11 cellular contexts compared by ENCODE assay signal in genomic region chr17:21670361-21671155, GRCh38. TPM values are rescaled to one million over a fixed set of nuclear protein-coding genes. Genes with fewer than 3 reads are reported as not detected.
DNase-seq lines count a peak whose midpoint lies in the region; ATAC-seq and TF ChIP-seq lines count a peak whose summit lies in the region.
"Not testable (repeated sequence)": the region's sequence is repeated elsewhere in the genome, so short reads cannot be mapped to it uniquely, and the experiment has no call there.
"Had no signal": no experiment of that assay in that cellular context is flagged by ENCODE, and none has a peak within 500 bp of the region (broad histone marks: within the 10 kb centered on the region; RNA-seq: fewer than 3 reads in every experiment).

No MANE protein-coding gene starts in this region.

- CTCF ChIA-PET in HEK293 (lab: Yijun Ruan, JAX): not testable (repeated sequence)

- H4K5ac ChIP-seq in mesendoderm (ENCODE audit: low read length): not testable (repeated sequence)

- H3K79me2 ChIP-seq in mesendoderm (ENCODE audit: control insufficient read depth, insufficient read depth, low read length): not testable (repeated sequence)

- not testable (repeated sequence) for H3K4ac ChIP-seq in mesendoderm (ENCODE audit: low read depth, low read length)

- peaks cover 14% of the 10 kb centered on the region for H3K9me3 ChIP-seq in BLaER1
- not testable (repeated sequence) for H3K9me3 ChIP-seq in HEK293 (ENCODE audit: control insufficient read depth, insufficient read depth, low read depth, low read length); Peyer's patch; sigmoid colon; upper lobe of right lung

- H3K27me3 ChIP-seq in BLaER1; Peyer's patch; mesendoderm (ENCODE audit: insufficient read depth, low read length, poor library complexity); sigmoid colon; upper lobe of right lung: not testable (repeated sequence)

- DNase-seq in Peyer's patch (peak in 2 of 3 donors; percentile 5 to 31), coronary artery (ENCODE audit: low spot score) (peak; percentile 41), mesendoderm (peak; percentile 40), sigmoid colon (peak; percentile 63)
- DNase-seq in upper lobe of right lung: not testable (repeated sequence)

- not testable (repeated sequence) for TF ChIP-seq POLR2A in Peyer's patch (IDR thresholded peaks at IDR 0.05); sigmoid colon (IDR thresholded peaks at IDR 0.05)

- ATAC-seq in upper lobe of right lung: peak; percentile 20

- H3K9ac ChIP-seq in BLaER1; mesendoderm (ENCODE audit: low read length): not testable (repeated sequence)

- H3K18ac ChIP-seq in mesendoderm (ENCODE audit: low read length): not testable (repeated sequence)

- H2AK5ac ChIP-seq in mesendoderm (ENCODE audit: low read length): not testable (repeated sequence)

- H4K20me1 ChIP-seq in BLaER1: not testable (repeated sequence)

- no CpG with 5 or more reads among the region's 8 CpGs for WGBS in mesendoderm (ENCODE audit: extremely low coverage, insufficient coverage, low lambda C conversion rate)
- 57 to 70% methylated on average over 8 of the region's 8 CpGs for WGBS in sigmoid colon, 2 donors

- not testable (repeated sequence) for TF ChIP-seq CTCF in HEK293 (tag by site-specific recombination; IDR thresholded peaks at IDR 0.05); Peyer's patch (IDR thresholded peaks at IDR 0.05); coronary artery (IDR thresholded peaks at IDR 0.05); sigmoid colon (IDR thresholded peaks at IDR 0.05); upper lobe of right lung (IDR thresholded peaks at IDR 0.05)

- H2BK120ac ChIP-seq in mesendoderm (ENCODE audit: low read depth, low read length): not testable (repeated sequence)

- not testable (repeated sequence) for TF ChIP-seq EP300 in sigmoid colon (IDR thresholded peaks at IDR 0.05)

- POLR2A ChIA-PET in HEK293 (lab: Yijun Ruan, JAX): not testable (repeated sequence)

- intact Hi-C loops in sigmoid colon (cut with DNase I); upper lobe of right lung (cut with DNase I): not testable (repeated sequence)

- H3K27ac ChIP-seq in BLaER1: peak overlapping the region; percentile 33
- H3K27ac ChIP-seq in HEK293 (ENCODE audit: extremely low read depth, low read depth, low read length); Peyer's patch; coronary artery; mesendoderm (ENCODE audit: low read depth, low read length); sigmoid colon; upper lobe of right lung: not testable (repeated sequence)

- H3K4me2 ChIP-seq in BLaER1: peak overlapping the region; percentile 92
- H3K4me2 ChIP-seq in mesendoderm (ENCODE audit: low read length): not testable (repeated sequence)

- not testable (repeated sequence) for H3K23ac ChIP-seq in mesendoderm (ENCODE audit: low read length)

- H3K79me1 ChIP-seq in mesendoderm (ENCODE audit: low read length): not testable (repeated sequence)

- H3K56ac ChIP-seq in mesendoderm (ENCODE audit: low read length): not testable (repeated sequence)

- H2BK15ac ChIP-seq in mesendoderm (replicated peaks; ENCODE audit: low read depth): not testable (repeated sequence)

- H2BK5ac ChIP-seq in mesendoderm (ENCODE audit: low read length): not testable (repeated sequence)

- H3K4me3 ChIP-seq in BLaER1; HEK293 (ENCODE audit: low read depth, low read length); Peyer's patch; coronary artery; mesendoderm (ENCODE audit: low read length); sigmoid colon; upper lobe of right lung: not testable (repeated sequence)

- H3K36me3 ChIP-seq in BLaER1; HEK293 (ENCODE audit: control insufficient read depth in 2 of 2, insufficient read depth in 1 of 2, low read length in 2 of 2); Peyer's patch; mesendoderm (ENCODE audit: control insufficient read depth, insufficient read depth, low read length); sigmoid colon; upper lobe of right lung: not testable (repeated sequence)

- H3K4me1 ChIP-seq in BLaER1: peaks cover 77% of the 10 kb centered on the region
- H3K4me1 ChIP-seq in HEK293 (ENCODE audit: control insufficient read depth, insufficient read depth, low read length); Peyer's patch; mesendoderm (ENCODE audit: control insufficient read depth, low read depth, low read length); sigmoid colon; upper lobe of right lung: not testable (repeated sequence)

- not testable (repeated sequence) for H4K8ac ChIP-seq in mesendoderm (ENCODE audit: low read depth, low read length)

TF ChIP-seq in HEK293, 187 proteins besides CTCF, POLR2A, EP300 and RAD21:
- TF ChIP-seq GLIS1 (tag by site-specific recombination; IDR thresholded peaks at IDR 0.05): peak; percentile 86
- 0 out of 2 replicates have a peak, but pooled peaks have one; percentile 26 for TF ChIP-seq EGR2 (tag by site-specific recombination; IDR thresholded peaks at IDR 0.05; ENCODE audit: low read depth)
- TF ChIP-seq FEZF1 (tag by site-specific recombination; IDR thresholded peaks at IDR 0.05): 0 out of 2 replicates have a peak, but pooled peaks have one; percentile 21

RNA-seq across cellular contexts. Expression of gene KCNJ18, which starts 21.8 kb away (rescaled TPM):
- total RNA-seq in Peyer's patch: not detected
- polyA plus RNA-seq in mesendoderm (2013, experiment 1 of 2): not detected
- polyA plus RNA-seq in mesendoderm (2013, experiment 2 of 2): not detected
- total RNA-seq in sigmoid colon: under 1 TPM in 1 of 4 donors, not detected in 3; 0.54 TPM
- not detected for polyA plus RNA-seq in sigmoid colon
- total RNA-seq in upper lobe of right lung: not detected
- total RNA-seq: A673; CD4-positive, CD25-positive, alpha-beta regulatory T cell; IMR-90 had no signal
- polyA plus RNA-seq: BJ; CD4-positive, CD25-positive, alpha-beta regulatory T cell; IMR-90 had no signal
